24 cellular contexts compared by ENCODE assay signal in genomic region chr14:104868811-104869572, GRCh38. TPM values are rescaled to one million over a fixed set of nuclear protein-coding genes. Genes with fewer than 3 reads are reported as not detected.
"Had no signal": no experiment of that assay in that cellular context is flagged by ENCODE, and none has a peak within 500 bp of the region (broad histone marks: within the 10 kb centered on the region; RNA-seq: fewer than 3 reads in every experiment).

No MANE protein-coding gene starts in this region.

- DNase-seq: activated B cell treated with CpG ODN at 0.5 μM for 24 hours; activated gamma-delta T cell; activated naive CD4-positive, alpha-beta T cell treated with anti-CD3 and anti-CD28 coated beads, Interleukin-2, amount 10 ng/mL, durations not matched to agents 7 days and 5 days; activated naive CD8-positive, alpha-beta T cell treated with anti-CD3 and anti-CD28 coated beads, Interleukin-2, amount 50 U/mL, for 24 hours; activated T-cell treated with anti-CD3 and anti-CD28 coated beads for 4 hours; amygdala; endodermal cell; hypothalamus; immature natural killer cell; lower lobe of right lung; naive thymus-derived CD4-positive, alpha-beta T cell; nucleus accumbens; stimulated activated CD4-positive, alpha-beta T cell treated with anti-CD3 and anti-CD28 coated beads, Interleukin-2, amount 100 ng/mL, for 48 hours; stimulated activated naive CD4-positive, alpha-beta T cell treated with Interleukin-2 at 50 U/mL for 16 hours had no signal

- H3K27me3 ChIP-seq: right atrium auricular region had no signal

- H3K27ac ChIP-seq: heart left ventricle, lower lobe of right lung, parathyroid adenoma, right atrium auricular region, tibial nerve had no signal

- H3K4me1 ChIP-seq: parathyroid adenoma had no signal

- H3K9ac ChIP-seq: parathyroid adenoma had no signal

- H3K36me3 Mint-ChIP-seq: activated naive CD4-positive, alpha-beta T cell treated with anti-CD3 and anti-CD28 coated beads, Interleukin-2, amount 10 ng/mL, durations not matched to agents 7 days and 5 days; immature natural killer cell; mesothelial cell of epicardium; naive thymus-derived CD4-positive, alpha-beta T cell had no signal

- H3K4me3 ChIP-seq: heart left ventricle, lower lobe of right lung, right atrium auricular region, tibial nerve had no signal

- H3K36me3 ChIP-seq: lower lobe of right lung, right atrium auricular region had no signal

- H3K4me3 Mint-ChIP-seq: activated B cell treated with CpG ODN at 0.5 μM for 24 hours; activated naive CD4-positive, alpha-beta T cell treated with anti-CD3 and anti-CD28 coated beads, Interleukin-2, amount 10 ng/mL, durations not matched to agents 7 days and 5 days; activated naive CD8-positive, alpha-beta T cell treated with anti-CD3 and anti-CD28 coated beads, Interleukin-2, amount 50 U/mL, for 24 hours; central memory CD8-positive, alpha-beta T cell; dendritic cell treated with granulocyte-macrophage colony-stimulating factor and Interleukin-4, amounts not matched to agents 40 ng/mL and 50 ng/mL, for 4 days; endodermal cell; immature natural killer cell; mesothelial cell of epicardium; T-helper 2 cell treated with Interferon-gamma antibody and Interleukin-4, amounts not matched to agents 5 μg/mL and 100 μg/mL, for 36 hours had no signal

- H2AFZ ChIP-seq: parathyroid adenoma had no signal

- H3K27ac Mint-ChIP-seq: activated B cell treated with CpG ODN at 0.5 μM for 24 hours; activated naive CD4-positive, alpha-beta T cell treated with anti-CD3 and anti-CD28 coated beads, Interleukin-2, amount 10 ng/mL, durations not matched to agents 7 days and 5 days; activated naive CD8-positive, alpha-beta T cell treated with anti-CD3 and anti-CD28 coated beads, Interleukin-2, amount 50 U/mL, for 24 hours; dendritic cell treated with granulocyte-macrophage colony-stimulating factor and Interleukin-4, amounts not matched to agents 40 ng/mL and 50 ng/mL, for 4 days; endodermal cell; immature natural killer cell; mesothelial cell of epicardium; naive thymus-derived CD4-positive, alpha-beta T cell; T-helper 2 cell treated with Interferon-gamma antibody and Interleukin-4, amounts not matched to agents 5 μg/mL and 100 μg/mL, for 36 hours had no signal

- ATAC-seq: activated naive CD8-positive, alpha-beta T cell treated with anti-CD3 and anti-CD28 coated beads, Interleukin-2, amount 50 U/mL, for 24 hours; esophagus mucosa; heart left ventricle; lower lobe of right lung; naive thymus-derived CD4-positive, alpha-beta T cell had no signal

- H3K9me3 Mint-ChIP-seq: activated B cell treated with CpG ODN at 0.5 μM for 24 hours; activated naive CD4-positive, alpha-beta T cell treated with anti-CD3 and anti-CD28 coated beads, Interleukin-2, amount 10 ng/mL, durations not matched to agents 7 days and 5 days; activated naive CD8-positive, alpha-beta T cell treated with anti-CD3 and anti-CD28 coated beads, Interleukin-2, amount 50 U/mL, for 24 hours; central memory CD8-positive, alpha-beta T cell; dendritic cell treated with granulocyte-macrophage colony-stimulating factor and Interleukin-4, amounts not matched to agents 40 ng/mL and 50 ng/mL, for 4 days; endodermal cell; immature natural killer cell; mesothelial cell of epicardium; T-helper 2 cell treated with Interferon-gamma antibody and Interleukin-4, amounts not matched to agents 5 μg/mL and 100 μg/mL, for 36 hours had no signal

- H3K9me3 ChIP-seq: heart left ventricle, lower lobe of right lung, right atrium auricular region, tibial nerve had no signal

RNA-seq across cellular contexts. Expression of gene CEP170B, which starts 3.9 kb away (rescaled TPM):
- polyA plus RNA-seq: immature natural killer cell had no signal

RNA-seq across cellular contexts. Expression of gene PLD4, which starts 55.7 kb away (rescaled TPM):
- total RNA-seq: endodermal cell had no signal
- polyA plus RNA-seq: neural cell had no signal
